ENCODE assay signal across 24 cellular contexts in genomic region chr10:75911426-75911825, GRCh38.
DNase-seq lines count a peak whose midpoint lies in the region; ATAC-seq and TF ChIP-seq lines count a peak whose summit lies in the region.
"Had no signal": no experiment of that assay in that cellular context is flagged by ENCODE, and none has a peak within 500 bp of the region (broad histone marks: within the 10 kb centered on the region; RNA-seq: fewer than 3 reads in every experiment).

No MANE protein-coding gene starts in this region.

- DNase-seq in mammary epithelial cell (peak; percentile 46), breast epithelium (ENCODE audit: low spot score in 2 of 2) (no peak), amniotic epithelial cell (ENCODE audit: low read depth) (peak; percentile 6), foreskin keratinocyte (peak; percentile 38 to 69), renal cortical epithelial cell (ENCODE audit: low read depth) (peak; percentile 49), NCI-H1436 (lab: John Stamatoyannopoulos, UW) (no peak)
- DNase-seq: C1 segment of cervical spinal cord; CD4-positive, alpha-beta memory T cell; COR-L47; MV-4-11; NCI-H1105; NCI-H146; NCI-H1930; NCI-H446 treated with DMSO at 0.1 percent for 48 hours; NCI-H526; NCI-H82; NK-92 treated with Interleukin-12 subunit alpha and Interleukin-12 subunit beta, amount 100 ng/mL, for 24 hours; PC-9; SHP77 treated with DMSO at 0.1 percent for 48 hours had no signal

- H4K20me1 ChIP-seq in mammary epithelial cell (ENCODE audit: insufficient read depth, low read length): no peaks in the 10 kb centered on the region

- no peaks in the 10 kb centered on the region for H3K79me2 ChIP-seq in mammary epithelial cell (ENCODE audit: insufficient read depth, low read length)

- H3K4me3 ChIP-seq in mammary epithelial cell (replicated peaks in 1 of 3; ENCODE audit: insufficient read depth in 1 of 3, low read depth in 2 of 3, low read length in 3 of 3) (no peak overlapping the region), breast epithelium (no peak overlapping the region)
- H3K4me3 ChIP-seq: PC-9 had no signal

- BruUV-seq in mammary epithelial cell (replicated peaks; lab: Mats Ljungman, UMichigan): no TSS peak

- H3K9ac ChIP-seq in mammary epithelial cell (ENCODE audit: insufficient read depth, low read length): no peak overlapping the region

- H2AFZ ChIP-seq in mammary epithelial cell (ENCODE audit: low read depth, low read length): no peak overlapping the region
- H2AFZ ChIP-seq: PC-9 had no signal

- H3K9me3 ChIP-seq in mammary epithelial cell (replicated peaks; ENCODE audit: insufficient read depth, low read length): no peaks in the 10 kb centered on the region
- H3K9me3 ChIP-seq in breast epithelium: no peaks in the 10 kb centered on the region

- peaks cover 4% of the 10 kb centered on the region for H3K4me1 ChIP-seq in mammary epithelial cell (ENCODE audit: insufficient read depth, low read length)
- no peaks in the 10 kb centered on the region for H3K4me1 ChIP-seq in breast epithelium
- no peaks in the 10 kb centered on the region for H3K4me1 ChIP-seq in foreskin keratinocyte

- intact Hi-C loops in mammary epithelial cell (cut with micrococcal nuclease) (loop anchor here (2.0 to 10.0 kb wide), 2 partner anchors 127 to 393 kb away; no protein-coding TSS in a partner anchor), breast epithelium (cut with DNase I; ENCODE audit: low total_unique reads) (no loop called here)

- ATAC-seq in foreskin keratinocyte (peak; percentile 78), HG03520 (IDR thresholded peaks at IDR 0.05; ENCODE audit: unreplicated experiment) (no peak), GM18511 (IDR thresholded peaks at IDR 0.05; ENCODE audit: unreplicated experiment) (no peak)
- ATAC-seq: HCT116 had no signal

- in situ Hi-C loops in mammary epithelial cell (cut with MboI; ENCODE audit: low sequenced_read_pairs in 2 of 2): loop anchor here (25.0 kb wide), 2 partner anchors 499 to 524 kb away; partner anchors contain the start of gene ZNF503 (in 1 of the 2)

- H3K27ac ChIP-seq in mammary epithelial cell (ENCODE audit: insufficient read depth, low read depth, low read length): no peak overlapping the region
- no peak overlapping the region for H3K27ac ChIP-seq in breast epithelium
- no peak overlapping the region for H3K27ac ChIP-seq in foreskin keratinocyte
- H3K27ac ChIP-seq: 22Rv1, HL-60, PC-9 had no signal

- dilution Hi-C loops in mammary epithelial cell (cut with HindIII; ENCODE audit: low sequenced_read_pairs): no loop called here

- H3K27me3 ChIP-seq in mammary epithelial cell (ENCODE audit: insufficient read depth, low read length): no peaks in the 10 kb centered on the region
- no peaks in the 10 kb centered on the region for H3K27me3 ChIP-seq in breast epithelium
- H3K27me3 ChIP-seq in foreskin keratinocyte: no peaks in the 10 kb centered on the region

- no peak for TF ChIP-seq POLR2A in breast epithelium (IDR thresholded peaks at IDR 0.05)

- WGBS in mammary epithelial cell (ENCODE audit: low coverage, missing lambda C conversion rate): 10% methylated on average over 2 of the region's 2 CpGs

- TF ChIP-seq CTCF in mammary epithelial cell (conservative IDR thresholded peaks at IDR 0.05 in 1 of 2, IDR thresholded peaks at IDR 0.05 in 1 of 2; ENCODE audit: extremely low read depth in 1 of 2, insufficient read depth in 1 of 2, low read depth in 1 of 2, low read length in 2 of 2) (no peak), breast epithelium (IDR thresholded peaks at IDR 0.05) (no peak), foreskin keratinocyte (conservative IDR thresholded peaks at IDR 0.05) (no peak)

- no peak overlapping the region for H3K4me2 ChIP-seq in mammary epithelial cell (ENCODE audit: insufficient read depth, low read depth, low read length)
- H3K4me2 ChIP-seq: PC-9 had no signal

- CTCF ChIA-PET in mammary epithelial cell (lab: Charles Lee; ENCODE audit: low non-redundant PET): interaction anchor here (0.6 kb wide), 1 partner anchor 392 kb away, joined by 4 read pairs; no protein-coding TSS in a partner anchor

- H3K36me3 ChIP-seq in mammary epithelial cell (ENCODE audit: insufficient read depth, low read length): no peaks in the 10 kb centered on the region
- no peaks in the 10 kb centered on the region for H3K36me3 ChIP-seq in breast epithelium

Comparison
In these comparisons a context has a peak if more than half of its experiments do, and no peak if none do; other contexts are left out.
1. DNase-seq: peak in mammary epithelial cell (single experiment), amniotic epithelial cell (single experiment), foreskin keratinocyte (2 of 2) and renal cortical epithelial cell (single experiment); none in breast epithelium (0 of 2) and NCI-H1436 (single experiment).